11 cellular contexts compared by ENCODE assay signal in genomic region chr5:170221319-170221718, GRCh38. TPM values are rescaled to one million over a fixed set of nuclear protein-coding genes. Genes with fewer than 3 reads are reported as not detected.
DNase-seq lines count a peak whose midpoint lies in the region; ATAC-seq and TF ChIP-seq lines count a peak whose summit lies in the region.
"Had no signal": no experiment of that assay in that cellular context is flagged by ENCODE, and none has a peak within 500 bp of the region (broad histone marks: within the 10 kb centered on the region; RNA-seq: fewer than 3 reads in every experiment).

No MANE protein-coding gene starts in this region.

- intact Hi-C loops in Right ventricle myocardium inferior (cut with DNase I) = no loop called here
- intact Hi-C loops in activated T-helper 1 cell treated with anti-CD3 and anti-CD28 coated beads, Interleukin-12 subunit alpha, Interleukin-12 subunit beta, Interleukin-2, Interleukin-4 antibody, amounts not matched to agents 30 ng/mL and 10 ng/mL and 1 ng/mL, durations not matched to agents 14 hours and 24 hours and 36 hours (cut with micrococcal nuclease) = no loop called here

- peaks cover 40% of the 10 kb centered on the region for H3K27me3 Mint-ChIP-seq in brain
- H3K27me3 Mint-ChIP-seq in activated T-helper 1 cell treated with anti-CD3 and anti-CD28 coated beads, Interleukin-12 subunit alpha, Interleukin-12 subunit beta, Interleukin-2, Interleukin-4 antibody, amounts not matched to agents 30 ng/mL and 10 ng/mL and 1 ng/mL, durations not matched to agents 14 hours and 24 hours and 36 hours (ENCODE audit: insufficient read depth) = peaks cover 2% of the 10 kb centered on the region

- H3K36me3 ChIP-seq in right atrium auricular region (no peaks in the 10 kb centered on the region), urinary bladder (ENCODE audit: insufficient read depth) (no peaks in the 10 kb centered on the region)
- H3K36me3 ChIP-seq: vagina had no signal

- peaks cover 0 to 6% (median 0%) of the 10 kb centered on the region in 5 experiments for H3K9me3 Mint-ChIP-seq in brain
- no peaks in the 10 kb centered on the region for H3K9me3 Mint-ChIP-seq in activated T-helper 1 cell treated with anti-CD3 and anti-CD28 coated beads, Interleukin-12 subunit alpha, Interleukin-12 subunit beta, Interleukin-2, Interleukin-4 antibody, amounts not matched to agents 30 ng/mL and 10 ng/mL and 1 ng/mL, durations not matched to agents 14 hours and 24 hours and 36 hours

- no peaks in the 10 kb centered on the region for H3K36me3 Mint-ChIP-seq in brain
- H3K36me3 Mint-ChIP-seq in activated T-helper 1 cell treated with anti-CD3 and anti-CD28 coated beads, Interleukin-12 subunit alpha, Interleukin-12 subunit beta, Interleukin-2, Interleukin-4 antibody, amounts not matched to agents 30 ng/mL and 10 ng/mL and 1 ng/mL, durations not matched to agents 14 hours and 24 hours and 36 hours (ENCODE audit: low read depth) = peaks cover 4% of the 10 kb centered on the region

- H3K4me1 ChIP-seq in right atrium auricular region (peaks cover 0 to 4% of the 10 kb centered on the region in 2 donors), urinary bladder (ENCODE audit: insufficient read depth) (peaks cover 3% of the 10 kb centered on the region)
- H3K4me1 ChIP-seq: vagina had no signal

- H3K27ac ChIP-seq in right atrium auricular region (no peak overlapping the region), urinary bladder (ENCODE audit: low read depth) (peak overlapping the region; percentile 57)
- H3K27ac ChIP-seq: vagina had no signal

- H3K4me1 Mint-ChIP-seq in brain = peaks cover 39% of the 10 kb centered on the region
- H3K4me1 Mint-ChIP-seq in activated T-helper 1 cell treated with anti-CD3 and anti-CD28 coated beads, Interleukin-12 subunit alpha, Interleukin-12 subunit beta, Interleukin-2, Interleukin-4 antibody, amounts not matched to agents 30 ng/mL and 10 ng/mL and 1 ng/mL, durations not matched to agents 14 hours and 24 hours and 36 hours (ENCODE audit: low read depth) = peaks cover 5% of the 10 kb centered on the region

- H3K27me3 ChIP-seq in right atrium auricular region = no peaks in the 10 kb centered on the region
- H3K27me3 ChIP-seq: vagina had no signal

- no peak overlapping the region for H3K4me3 ChIP-seq in right atrium auricular region
- no peak overlapping the region for H3K4me3 ChIP-seq in urinary bladder (ENCODE audit: low read depth, low read length)
- H3K4me3 ChIP-seq: vagina had no signal

- 30% methylated on average over 5 of the region's 5 CpGs for WGBS in urinary bladder

- H3K4me3 Mint-ChIP-seq in brain = peak overlapping the region in 1 of 5 experiments; percentile 39
- no peak overlapping the region for H3K4me3 Mint-ChIP-seq in activated T-helper 1 cell treated with anti-CD3 and anti-CD28 coated beads, Interleukin-12 subunit alpha, Interleukin-12 subunit beta, Interleukin-2, Interleukin-4 antibody, amounts not matched to agents 30 ng/mL and 10 ng/mL and 1 ng/mL, durations not matched to agents 14 hours and 24 hours and 36 hours

- H3K9me3 ChIP-seq in right atrium auricular region = no peaks in the 10 kb centered on the region
- H3K9me3 ChIP-seq: vagina had no signal

- DNase-seq in Right ventricle myocardium inferior (ENCODE audit: missing footprints) = no peak
- no peak for DNase-seq in right atrium auricular region (ENCODE audit: low spot score)
- peak; percentile 52 for DNase-seq in iris pigment epithelial cell (ENCODE audit: low read depth)
- no peak for DNase-seq in activated T-helper 1 cell treated with anti-CD3 and anti-CD28 coated beads, Interleukin-12 subunit alpha, Interleukin-12 subunit beta, Interleukin-2, Interleukin-4 antibody, amounts not matched to agents 30 ng/mL and 10 ng/mL and 1 ng/mL, durations not matched to agents 14 hours and 24 hours and 36 hours (ENCODE audit: low spot score)
- DNase-seq in HPDE6-E6E7 (ENCODE audit: extremely low spot score) = no peak
- no peak for DNase-seq in activated CD4-positive, alpha-beta T cell treated with anti-CD3 and anti-CD28 coated beads, Interleukin-2, amount 50 U/mL, for 4 hours
- DNase-seq: activated naive CD4-positive, alpha-beta T cell; NCI-H446 had no signal

- peak; percentile 35 for ATAC-seq in Right ventricle myocardium inferior

- H3K27ac Mint-ChIP-seq in brain = peak overlapping the region in 4 of 5 experiments; percentile 28 to 89 (median 80)
- H3K27ac Mint-ChIP-seq in activated T-helper 1 cell treated with anti-CD3 and anti-CD28 coated beads, Interleukin-12 subunit alpha, Interleukin-12 subunit beta, Interleukin-2, Interleukin-4 antibody, amounts not matched to agents 30 ng/mL and 10 ng/mL and 1 ng/mL, durations not matched to agents 14 hours and 24 hours and 36 hours = no peak overlapping the region

- no peak for TF ChIP-seq CTCF in right atrium auricular region (IDR thresholded peaks at IDR 0.05)
- TF ChIP-seq CTCF in brain (conservative IDR thresholded peaks at IDR 0.05) = peak in 1 of 2 experiments; percentile 22

RNA-seq across cellular contexts. Expression of gene C5orf58, which starts 11.5 kb away (rescaled TPM):
- total RNA-seq in Right ventricle myocardium inferior (not detected), right atrium auricular region (not detected), urinary bladder (not detected)
- polyA plus RNA-seq in brain (ENCODE audit: insufficient read depth, low read depth, low replicate concordance) (not detected), urinary bladder (0.70 TPM)
- total RNA-seq in activated T-helper 1 cell treated with anti-CD3 and anti-CD28 coated beads, Interleukin-12 subunit alpha, Interleukin-12 subunit beta, Interleukin-2, Interleukin-4 antibody, amounts not matched to agents 30 ng/mL and 10 ng/mL and 1 ng/mL, durations not matched to agents 14 hours and 24 hours and 36 hours = not detected in 2 replicates
- total RNA-seq: vagina had no signal
